Comparison of ENCODE assay signal across 1 cellular context in genomic region chr6:3750324-3751018, GRCh38.
TF ChIP-seq lines count a peak whose summit lies in the region.

No MANE protein-coding gene starts in this region.

TF ChIP-seq in HepG2, 621 proteins besides CTCF, POLR2A, EP300 and RAD21 (continued from another document):
- TF ChIP-seq UBTF (CRISPR knock-in tag; IDR thresholded peaks at IDR 0.05) (peak; percentile 56; the same call in 1 of the 2 replicates), ZMYM2 (CRISPR knock-in tag; IDR thresholded peaks at IDR 0.05) (0 out of 2 replicates have a peak, but pooled peaks have one; percentile 26), ZNF503 (CRISPR knock-in tag; IDR thresholded peaks at IDR 0.05) (peak; percentile 23; the same call in 1 of the 2 replicates), ZNF792 (CRISPR knock-in tag; IDR thresholded peaks at IDR 0.05) (0 out of 2 replicates have a peak, but pooled peaks have one; percentile 21), ZNF687 (CRISPR knock-in tag; IDR thresholded peaks at IDR 0.05) (peak; percentile 88), ZBTB8A (CRISPR knock-in tag; IDR thresholded peaks at IDR 0.05; ENCODE audit: borderline replicate concordance, low read depth) (no peak), ARNT2 (CRISPR knock-in tag; IDR thresholded peaks at IDR 0.05; ENCODE audit: low read depth) (peak; percentile 73), ZBTB10 (CRISPR knock-in tag; IDR thresholded peaks at IDR 0.05; ENCODE audit: borderline replicate concordance) (peak; percentile 54; the same call in 1 of the 2 replicates), ZNF383 (CRISPR knock-in tag; IDR thresholded peaks at IDR 0.05; ENCODE audit: borderline replicate concordance) (no peak), HMGXB3 (CRISPR knock-in tag; IDR thresholded peaks at IDR 0.05; ENCODE audit: borderline replicate concordance) (no peak), ZNF879 (CRISPR knock-in tag; IDR thresholded peaks at IDR 0.05) (no peak), ZNF619 (CRISPR knock-in tag; IDR thresholded peaks at IDR 0.05) (no peak), ZNF547 (CRISPR knock-in tag; IDR thresholded peaks at IDR 0.05) (peak; percentile 85), MXI1 (IDR thresholded peaks at IDR 0.05; ENCODE audit: borderline replicate concordance, low read depth, low read length) (no peak), DMAP1 (CRISPR knock-in tag; IDR thresholded peaks at IDR 0.05) (peak; percentile 69; the same call in 1 of the 2 replicates), ZUFSP (CRISPR knock-in tag; IDR thresholded peaks at IDR 0.05; ENCODE audit: borderline replicate concordance) (no peak), PREB (CRISPR knock-in tag; IDR thresholded peaks at IDR 0.05) (no peak), POLR2AphosphoS2 (IDR thresholded peaks at IDR 0.05; ENCODE audit: low read depth, low read length) (no peak)
